In the genomic region with DNA sequence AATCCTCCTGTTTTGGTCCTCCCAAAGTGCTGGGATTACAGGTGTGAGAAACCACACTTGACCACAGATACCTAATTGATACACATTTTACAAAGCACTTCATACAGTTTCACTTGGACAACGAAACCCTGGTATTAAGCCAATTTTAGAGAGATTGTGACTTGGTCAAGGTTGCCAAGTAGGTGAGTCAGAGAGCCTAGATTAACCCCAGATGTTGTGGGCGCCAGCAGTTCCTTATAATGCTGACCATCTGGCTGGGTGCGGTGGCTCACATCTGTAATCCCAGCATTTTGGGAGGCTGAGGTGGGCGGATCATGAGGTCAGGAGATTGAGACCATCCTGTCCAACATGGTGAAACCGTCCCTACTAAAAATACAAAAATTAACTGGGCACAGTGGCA, we compare ENCODE assay signal across 12 cellular contexts. TPM values are rescaled to one million over a fixed set of nuclear protein-coding genes. Genes with fewer than 3 reads are reported as not detected.
DNase-seq lines count a peak whose midpoint lies in the region; ATAC-seq and TF ChIP-seq lines count a peak whose summit lies in the region.
"Had no signal": no experiment of that assay in that cellular context is flagged by ENCODE, and none has a peak within 500 bp of the region (broad histone marks: within the 10 kb centered on the region; RNA-seq: fewer than 3 reads in every experiment).

No MANE protein-coding gene starts in this region.

- CTCF ChIA-PET in CD4-positive, alpha-beta T cell (lab: Charles Lee): interaction anchor here (0.7 kb wide), 1 partner anchor 152 kb away, joined by 3 read pairs; no protein-coding TSS in a partner anchor

- intact Hi-C loops in CD4-positive, alpha-beta T cell (cut with DNase I, micrococcal nuclease): no loop called here

- H3K4me3 Mint-ChIP-seq in CD4-positive, alpha-beta T cell: no peak overlapping the region
- H3K4me3 Mint-ChIP-seq: nephron had no signal

- POLR2A ChIA-PET in CD4-positive, alpha-beta T cell (lab: Charles Lee): interaction anchor here (1.0 kb wide), 1 partner anchor 33 kb away, joined by 3 read pairs; no protein-coding TSS in a partner anchor

- no peaks in the 10 kb centered on the region for H3K4me1 Mint-ChIP-seq in CD4-positive, alpha-beta T cell (ENCODE audit: low read depth)

- no peak overlapping the region for H3K27ac Mint-ChIP-seq in CD4-positive, alpha-beta T cell
- H3K27ac Mint-ChIP-seq: nephron had no signal

- H3K36me3 Mint-ChIP-seq in CD4-positive, alpha-beta T cell (ENCODE audit: low read depth): peaks cover 38% of the 10 kb centered on the region

- no peak overlapping the region for H3K27ac ChIP-seq in CD4-positive, alpha-beta T cell (ENCODE audit: low read depth, low read length)
- H3K27ac ChIP-seq: A549 had no signal

- no peak for TF ChIP-seq CTCF in CD4-positive, alpha-beta T cell (IDR thresholded peaks at IDR 0.05)

- no peaks in the 10 kb centered on the region for H3K27me3 Mint-ChIP-seq in CD4-positive, alpha-beta T cell

- DNase-seq in NCI-H82 (lab: John Stamatoyannopoulos, UW): peak; percentile 10
- DNase-seq in NCI-H82 treated with DMSO at 0.1 percent for 48 hours (lab: John Stamatoyannopoulos, UW; ENCODE audit: unreplicated experiment): no peak
- DNase-seq in RKO (ENCODE audit: low spot score): peak; percentile 78
- peak; percentile 85 for DNase-seq in stromal cell of bone marrow (ENCODE audit: low read depth)
- no peak for DNase-seq in CD4-positive, alpha-beta T cell
- DNase-seq in stimulated activated CD4-positive, alpha-beta T cell treated with anti-CD3 and anti-CD28 coated beads, Interleukin-4, amount 100 ng/mL, for 24 hours: no peak
- no peak for DNase-seq in Kasumi-1 (lab: John Stamatoyannopoulos, UW)
- DNase-seq: activated CD4-positive, alpha-beta T cell treated with anti-CD3 and anti-CD28 coated beads, Interleukin-2, amount 50 U/mL, for 48 hours; NCI-H1092 treated with DMSO at 0.1 percent for 48 hours had no signal

- H3K27me3 ChIP-seq in CD4-positive, alpha-beta T cell (ENCODE audit: control insufficient read depth, insufficient read depth, low read length): no peaks in the 10 kb centered on the region

- no peaks in the 10 kb centered on the region for H3K9me3 Mint-ChIP-seq in CD4-positive, alpha-beta T cell
- H3K9me3 Mint-ChIP-seq: nephron had no signal

- no peaks in the 10 kb centered on the region for H3K9me3 ChIP-seq in CD4-positive, alpha-beta T cell (ENCODE audit: control insufficient read depth, low read length)
- H3K9me3 ChIP-seq: A549 had no signal

- peak; percentile 29 for ATAC-seq in esophagus mucosa
- no peak for ATAC-seq in CD4-positive, alpha-beta T cell (ENCODE audit: poor library complexity)

RNA-seq across cellular contexts. Expression of gene PHKG1, which starts 4.9 kb away (rescaled TPM):
- 0.88 TPM for total RNA-seq in esophagus mucosa
- 10 to 100 TPM in 1 of 2 experiments, 1 to 10 TPM in 1; 9.7 to 11.5 TPM for total RNA-seq in CD4-positive, alpha-beta T cell

RNA-seq across cellular contexts. Expression of gene CHCHD2, which starts 8.6 kb away (rescaled TPM):
- 387 TPM for total RNA-seq in esophagus mucosa
- total RNA-seq in CD4-positive, alpha-beta T cell: 100 to 1,000 TPM; 250 to 252 TPM

RNA-seq across cellular contexts. Expression of gene NUPR2, which starts 18.5 kb away (rescaled TPM):
- total RNA-seq in esophagus mucosa: 0.32 TPM
- not detected for total RNA-seq in CD4-positive, alpha-beta T cell

RNA-seq across cellular contexts. Expression of gene SUMF2, which starts 33.6 kb away (rescaled TPM):
- total RNA-seq in esophagus mucosa: 91.7 TPM
- total RNA-seq in CD4-positive, alpha-beta T cell: 100 to 1,000 TPM in 1 of 2 experiments, 10 to 100 TPM in 1; 95.8 to 102 TPM

RNA-seq across cellular contexts. Expression of gene CCT6A, which starts 46.1 kb away (rescaled TPM):
- total RNA-seq in esophagus mucosa: 81.3 TPM
- total RNA-seq in CD4-positive, alpha-beta T cell: 10 to 100 TPM; 31.8 to 33.0 TPM

Comparison
In these comparisons a context has a peak if more than half of its experiments do, and no peak if none do; other contexts are left out.
1. DNase-seq: peak in NCI-H82 (single experiment), RKO (single experiment) and stromal cell of bone marrow (single experiment); none in NCI-H82 treated with DMSO at 0.1 percent for 48 hours (single experiment), CD4-positive, alpha-beta T cell (0 of 10), stimulated activated CD4-positive, alpha-beta T cell treated with anti-CD3 and anti-CD28 coated beads, Interleukin-4, amount 100 ng/mL, for 24 hours (single experiment) and Kasumi-1 (0 of 2).